ENCODE assay signal across 25 cellular contexts in genomic region chr6:45667766-45668165, GRCh38.
DNase-seq lines count a peak whose midpoint lies in the region; ATAC-seq and TF ChIP-seq lines count a peak whose summit lies in the region.
"Had no signal": no experiment of that assay in that cellular context is flagged by ENCODE, and none has a peak within 500 bp of the region (broad histone marks: within the 10 kb centered on the region; RNA-seq: fewer than 3 reads in every experiment).

No MANE protein-coding gene starts in this region.

- dilution Hi-C loops in IMR-90 (cut with HindIII; ENCODE audit: low sequenced_read_pairs, unreplicated experiment) = no loop called here

- H2AK9ac ChIP-seq in IMR-90 (replicated peaks; ENCODE audit: low read depth, low read length, poor library complexity) = peak overlapping the region; percentile 1

- no peak overlapping the region for H2BK5ac ChIP-seq in IMR-90 (ENCODE audit: low read depth, low read length, poor library complexity, severe bottlenecking)

- no peaks in the 10 kb centered on the region for H3K36me3 ChIP-seq in IMR-90 (ENCODE audit: control insufficient read depth, insufficient read depth, low read length)
- no peaks in the 10 kb centered on the region for H3K36me3 ChIP-seq in neural cell (ENCODE audit: insufficient read depth, low read length)
- H3K36me3 ChIP-seq in stomach = no peaks in the 10 kb centered on the region
- H3K36me3 ChIP-seq: Peyer's patch had no signal

- H3K27ac ChIP-seq in AG04450 (ENCODE audit: low read depth, low read length) (peak overlapping the region; percentile 11), IMR-90 (ENCODE audit: insufficient read depth, low read length) (no peak overlapping the region), cingulate gyrus (ENCODE audit: low read depth, low read length) (peak overlapping the region; percentile 10), neural cell (ENCODE audit: low read length) (peak overlapping the region; percentile 16), stomach (no peak overlapping the region)
- H3K27ac ChIP-seq: A549, KMS-11, Peyer's patch, SK-N-MC had no signal

- no peak overlapping the region for H4K91ac ChIP-seq in IMR-90 (ENCODE audit: insufficient read depth, low read depth, low read length)

- H3K4ac ChIP-seq in IMR-90 (ENCODE audit: low read depth, low read length) = peak overlapping the region; percentile 61; the same call in 1 of the 2 replicates

- H3F3A ChIP-seq in neural cell (ENCODE audit: insufficient read depth, low read length, poor library complexity, severe bottlenecking) = no peaks in the 10 kb centered on the region

- H3K4me2 ChIP-seq in IMR-90 (ENCODE audit: low read depth, low read length) = no peak overlapping the region
- no peak overlapping the region for H3K4me2 ChIP-seq in neural cell (ENCODE audit: low read length)
- H3K4me2 ChIP-seq: A549, KMS-11 had no signal

- peaks cover 8% of the 10 kb centered on the region for H3K9me1 ChIP-seq in IMR-90 (ENCODE audit: insufficient read depth, low read length)

- H3K56ac ChIP-seq in IMR-90 (ENCODE audit: extremely low read depth, insufficient read depth, low read length) = no peak overlapping the region

- TF ChIP-seq POLR2A in IMR-90 (IDR thresholded peaks at IDR 0.05; ENCODE audit: low read depth, low read length) (no peak), stomach (IDR thresholded peaks at IDR 0.05) (no peak)

- intact Hi-C loops in IMR-90 (cut with micrococcal nuclease) (no loop called here), stomach (cut with DNase I; ENCODE audit: low total_unique reads) (no loop called here)

- in situ Hi-C loops in IMR-90 (cut with MboI; ENCODE audit: low sequenced_read_pairs) = no loop called here

- TF ChIP-seq EP300 in neural cell (conservative IDR thresholded peaks at IDR 0.05; ENCODE audit: poor library complexity, severe bottlenecking) (no peak), stomach (IDR thresholded peaks at IDR 0.05) (no peak)

- no peaks in the 10 kb centered on the region for H3K79me2 ChIP-seq in neural cell (replicated peaks; ENCODE audit: insufficient read depth, low read length)

- POLR2A ChIA-PET in AG04450 (lab: Yijun Ruan, JAX) (no interaction called here), IMR-90 (lab: Charles Lee; ENCODE audit: unreplicated experiment) (no interaction called here)

- H4K8ac ChIP-seq in IMR-90 (ENCODE audit: low read depth in 2 of 2, low read length in 2 of 2) = no peak overlapping the region

- CTCF ChIA-PET in AG04450 (lab: Charles Lee) = no interaction called here
- CTCF ChIA-PET in IMR-90 (lab: Yijun Ruan, JAX) = no interaction called here

- no peak overlapping the region for H3K4me3 ChIP-seq in AG04450 (ENCODE audit: low read depth, low read length)
- H3K4me3 ChIP-seq in IMR-90 (ENCODE audit: insufficient read depth, low read depth, low read length) = no peak overlapping the region
- H3K4me3 ChIP-seq in neural cell (ENCODE audit: low read length) = no peak overlapping the region
- no peak overlapping the region for H3K4me3 ChIP-seq in stomach
- H3K4me3 ChIP-seq: A549, GM12878, Peyer's patch, SK-N-MC had no signal

- no peak for ATAC-seq in IMR-90 (ENCODE audit: low read depth)
- ATAC-seq in GM18520 (IDR thresholded peaks at IDR 0.05; ENCODE audit: unreplicated experiment) = no peak
- ATAC-seq in HG03439 (IDR thresholded peaks at IDR 0.05; ENCODE audit: unreplicated experiment) = no peak
- ATAC-seq: GM12878, HCT116 had no signal

- DNase-seq in AG04450 (ENCODE audit: low read depth, low spot score) (no peak), IMR-90 (no peak), stomach (no peak)
- DNase-seq: C1 segment of cervical spinal cord; CD4-positive, alpha-beta memory T cell; COR-L47; DMS53; MM.1S; NCI-H1048; NCI-H1694; NCI-H2029 treated with DMSO at 0.1 percent for 48 hours; NCI-H226; NCI-H510A; NCI-H69; Peyer's patch; SIG-M5 had no signal

- no peaks in the 10 kb centered on the region for H3K9me2 ChIP-seq in neural cell (ENCODE audit: insufficient read depth, low read length)

- 0 out of 2 replicates have a peak overlapping the region, but pooled peaks have one; percentile 31 for H3K23ac ChIP-seq in IMR-90 (ENCODE audit: low read depth, low read length)

- H4K5ac ChIP-seq in IMR-90 (ENCODE audit: low read depth, low read length) = no peak overlapping the region

- 0 out of 2 replicates have a peak overlapping the region, but pooled peaks have one; percentile 5 for H2BK20ac ChIP-seq in IMR-90 (ENCODE audit: low read depth, low read length)

- H2BK120ac ChIP-seq in IMR-90 (ENCODE audit: low read depth, low read length) = no peak overlapping the region

- no TSS peak for BruUV-seq in IMR-90 (replicated peaks; lab: Mats Ljungman, UMichigan)

- peak overlapping the region; percentile 20; the same call in 1 of the 2 replicates for H2AK5ac ChIP-seq in IMR-90 (ENCODE audit: low read depth, low read length)

- peaks cover 3% of the 10 kb centered on the region; the same call in 1 of the 2 replicates for H3K9me3 ChIP-seq in AG04450 (ENCODE audit: control insufficient read depth, insufficient read depth, low read length)
- H3K9me3 ChIP-seq in IMR-90 (ENCODE audit: control insufficient read depth, insufficient read depth, low read length) = no peaks in the 10 kb centered on the region
- H3K9me3 ChIP-seq in neural cell (ENCODE audit: low read length) = no peaks in the 10 kb centered on the region
- H3K9me3 ChIP-seq in stomach = no peaks in the 10 kb centered on the region
- H3K9me3 ChIP-seq: A549, Peyer's patch had no signal

- no peaks in the 10 kb centered on the region; a peak in 1 of 4 replicates for H3K79me1 ChIP-seq in IMR-90 (ENCODE audit: low read depth in 1 of 2, low read length in 2 of 2)

- 100% methylated on average over 5 of the region's 5 CpGs; no CpG with 5 or more reads in 1 of the 2 experiments for WGBS in IMR-90 (ENCODE audit: extremely low coverage in 2 of 2, insufficient read length in 1 of 2), 2 experiments
- WGBS in stomach, 5 donors = 87 to 99% (median 97%) methylated on average over 5 of the region's 5 CpGs

- H3K18ac ChIP-seq in IMR-90 (ENCODE audit: low read depth, low read length) = no peak overlapping the region

- H2AFZ ChIP-seq in IMR-90 (replicated peaks; ENCODE audit: low read length, poor library complexity) (no peak overlapping the region), neural cell (ENCODE audit: low read depth, low read length) (no peak overlapping the region)

- H4K20me1 ChIP-seq in IMR-90 (ENCODE audit: insufficient read depth, low read length) (no peaks in the 10 kb centered on the region), neural cell (ENCODE audit: insufficient read depth) (no peaks in the 10 kb centered on the region)

- peak overlapping the region; percentile 7; the same call in 1 of the 2 replicates for H3K14ac ChIP-seq in IMR-90 (replicated peaks; ENCODE audit: low read depth, low read length)

- no peaks in the 10 kb centered on the region for H3K27me3 ChIP-seq in AG04450 (ENCODE audit: control insufficient read depth, insufficient read depth, low read length)
- H3K27me3 ChIP-seq in IMR-90 (ENCODE audit: control insufficient read depth, insufficient read depth, low read length) = no peaks in the 10 kb centered on the region
- peaks cover 21% of the 10 kb centered on the region for H3K27me3 ChIP-seq in neural cell (ENCODE audit: insufficient read depth, low read depth, low read length)
- H3K27me3 ChIP-seq in stomach = peaks cover 0 to 44% (median 12%) of the 10 kb centered on the region in 3 donors

- no peak overlapping the region for H3K9ac ChIP-seq in IMR-90 (ENCODE audit: low read depth, low read length)
- H3K9ac ChIP-seq in neural cell (ENCODE audit: low read length) = no peak overlapping the region
- H3K9ac ChIP-seq: KMS-11 had no signal

- H2BK15ac ChIP-seq in IMR-90 (ENCODE audit: low read depth, low read length) = peak overlapping the region; percentile 8; the same call in 2 of the 3 replicates

- TF ChIP-seq CTCF in AG04450 (IDR thresholded peaks at IDR 0.05; ENCODE audit: low read depth, low read length) (no peak), IMR-90 (conservative IDR thresholded peaks at IDR 0.05; ENCODE audit: low read depth, low read length) (no peak), neural cell (IDR thresholded peaks at IDR 0.05; ENCODE audit: poor library complexity, severe bottlenecking) (no peak), stomach (IDR thresholded peaks at IDR 0.05) (no peak)

- H3K4me1 ChIP-seq in IMR-90 (ENCODE audit: control insufficient read depth, insufficient read depth, low read length) (peaks cover 6% of the 10 kb centered on the region), stomach (peaks cover 10 to 14% (median 12%) of the 10 kb centered on the region in 4 donors)
- H3K4me1 ChIP-seq: A549 had no signal

- TF ChIP-seq RAD21 in IMR-90 (IDR thresholded peaks at IDR 0.05; ENCODE audit: low read length) (no peak), neural cell (conservative IDR thresholded peaks at IDR 0.05) (no peak)

TF ChIP-seq in IMR-90, 13 proteins besides CTCF, POLR2A, EP300 and RAD21 (continues in another document):
- TF ChIP-seq FOS (IDR thresholded peaks at IDR 0.05; ENCODE audit: low read depth, low read length) (no peak), ELK1 (IDR thresholded peaks at IDR 0.05; ENCODE audit: borderline replicate concordance, low read depth, low read length) (no peak), CEBPB (IDR thresholded peaks at IDR 0.05; ENCODE audit: low read depth, low read length) (no peak)

TF ChIP-seq in neural cell, 6 proteins besides CTCF, POLR2A, EP300 and RAD21 (continues in another document):
- TF ChIP-seq MXI1 (conservative IDR thresholded peaks at IDR 0.05; ENCODE audit: poor library complexity, severe bottlenecking) (no peak), EZH2 (IDR thresholded peaks at IDR 0.05; ENCODE audit: borderline replicate concordance, insufficient read depth, low read length, poor library complexity, severe bottlenecking) (no peak), SMC3 (conservative IDR thresholded peaks at IDR 0.05; ENCODE audit: poor library complexity) (no peak)

Comparison
In these comparisons a context has a peak if more than half of its experiments do, and no peak if none do; other contexts are left out.
1. H3K27ac ChIP-seq: peak in AG04450 (single experiment), cingulate gyrus (single experiment) and neural cell (single experiment); none in IMR-90 (single experiment) and stomach (0 of 5).